Comparison of ENCODE assay signal across 19 cellular contexts in the genomic region with DNA sequence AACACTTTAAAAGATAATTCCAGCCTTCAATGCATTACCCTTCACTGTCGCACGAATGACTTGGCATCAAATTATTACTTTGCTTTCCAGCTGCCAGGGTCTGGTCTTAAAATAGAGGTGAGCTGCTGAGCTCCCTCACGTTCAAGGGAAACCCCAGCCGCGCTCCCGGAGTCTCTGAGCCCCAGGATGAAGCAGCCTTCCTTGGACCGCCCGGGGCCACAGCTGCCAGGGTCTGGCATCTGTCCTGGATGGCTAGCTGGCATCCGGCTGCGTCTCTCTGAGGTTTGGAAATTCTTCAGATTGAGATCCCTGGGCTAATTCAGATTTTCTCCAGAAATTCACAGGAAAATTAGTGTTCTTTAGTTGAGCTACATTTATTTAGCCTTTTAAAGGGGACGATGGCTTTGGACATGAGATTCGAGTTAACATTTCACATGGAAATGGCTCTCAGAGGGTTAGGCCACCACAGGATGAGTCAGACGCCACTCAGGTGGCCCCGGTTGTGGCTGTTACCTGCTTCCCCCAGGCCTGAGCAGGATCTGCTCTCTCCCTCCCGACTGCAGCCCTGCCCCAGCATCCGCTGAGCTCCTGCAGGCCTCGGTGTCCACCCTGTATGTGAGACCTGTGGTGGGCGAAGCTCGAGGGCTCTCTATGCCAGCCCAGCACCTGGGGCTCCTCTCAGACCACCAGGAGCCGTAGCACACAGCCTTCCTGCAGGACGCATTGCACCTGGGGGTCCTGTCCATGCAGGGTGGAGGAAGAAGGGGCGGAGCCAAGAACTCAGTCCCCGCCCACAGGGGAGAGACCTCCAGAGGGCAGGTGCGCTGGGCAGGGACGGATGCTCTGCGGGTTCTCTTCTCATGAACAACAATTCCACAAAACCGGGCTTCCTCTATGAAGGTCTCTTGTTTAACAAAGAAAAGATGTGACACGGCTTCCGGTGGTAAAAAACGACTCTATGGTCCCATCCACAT.
"Had no signal": no experiment of that assay in that cellular context is flagged by ENCODE, and none has a peak within 500 bp of the region (broad histone marks: within the 10 kb centered on the region; RNA-seq: fewer than 3 reads in every experiment).

No MANE protein-coding gene starts in this region.

- H3K9me3 ChIP-seq: breast epithelium, gastroesophageal sphincter, left lung, sigmoid colon, tibial artery, vagina had no signal

- H3K27me3 ChIP-seq: breast epithelium, dorsolateral prefrontal cortex, gastroesophageal sphincter, left lung, sigmoid colon, tibial artery, vagina had no signal

- H3K27ac ChIP-seq: breast epithelium, gastroesophageal sphincter, left lung, tibial artery, vagina had no signal

- H3K4me1 Mint-ChIP-seq: activated CD4-positive, alpha-beta T cell treated with anti-CD3 and anti-CD28 coated beads, Interleukin-2, amount 10 ng/mL, durations not matched to agents 24 days and 14 days; memory B cell had no signal

- ATAC-seq: gastroesophageal sphincter; left lung; stimulated activated effector memory CD8-positive, alpha-beta T cell treated with anti-CD3 and anti-CD28 coated beads, Interleukin-12 subunit alpha, Interleukin-12 subunit beta, amount 100 ng/mL, for 72 hours had no signal

- H3K27ac Mint-ChIP-seq: activated CD4-positive, alpha-beta T cell treated with anti-CD3 and anti-CD28 coated beads, Interleukin-2, amount 10 ng/mL, durations not matched to agents 24 days and 14 days; memory B cell; T-helper 2 cell treated with Interferon-gamma antibody and Interleukin-4, amounts not matched to agents 5 μg/mL and 100 μg/mL, for 36 hours had no signal

- H3K27me3 Mint-ChIP-seq: activated CD4-positive, alpha-beta T cell treated with anti-CD3 and anti-CD28 coated beads, Interleukin-2, amount 10 ng/mL, durations not matched to agents 24 days and 14 days; activated naive CD8-positive, alpha-beta T cell treated with anti-CD3 and anti-CD28 coated beads, Interleukin-2, amount 10 ng/mL, durations not matched to agents 7 days and 5 days; memory B cell had no signal

- H3K4me3 ChIP-seq: breast epithelium, dorsolateral prefrontal cortex, gastroesophageal sphincter, left lung, sigmoid colon, tibial artery, vagina had no signal

- H3K9me3 Mint-ChIP-seq: activated CD4-positive, alpha-beta T cell treated with anti-CD3 and anti-CD28 coated beads, Interleukin-2, amount 10 ng/mL, durations not matched to agents 24 days and 14 days; activated naive CD8-positive, alpha-beta T cell treated with anti-CD3 and anti-CD28 coated beads, Interleukin-2, amount 10 ng/mL, durations not matched to agents 7 days and 5 days; memory B cell; stimulated activated effector memory CD8-positive, alpha-beta T cell treated with anti-CD3 and anti-CD28 coated beads, Interleukin-12 subunit alpha, Interleukin-12 subunit beta, amount 100 ng/mL, for 72 hours; T-helper 2 cell treated with Interferon-gamma antibody and Interleukin-4, amounts not matched to agents 5 μg/mL and 100 μg/mL, for 36 hours had no signal

- H3K4me3 Mint-ChIP-seq: activated CD4-positive, alpha-beta T cell treated with anti-CD3 and anti-CD28 coated beads, Interleukin-2, amount 10 ng/mL, durations not matched to agents 24 days and 14 days; activated naive CD8-positive, alpha-beta T cell treated with anti-CD3 and anti-CD28 coated beads, Interleukin-2, amount 10 ng/mL, durations not matched to agents 7 days and 5 days; memory B cell; stimulated activated effector memory CD8-positive, alpha-beta T cell treated with anti-CD3 and anti-CD28 coated beads, Interleukin-12 subunit alpha, Interleukin-12 subunit beta, amount 100 ng/mL, for 72 hours; T-helper 2 cell treated with Interferon-gamma antibody and Interleukin-4, amounts not matched to agents 5 μg/mL and 100 μg/mL, for 36 hours had no signal

- FAIRE-seq: kidney had no signal

- H3K4me1 ChIP-seq: breast epithelium, gastroesophageal sphincter, left lung, sigmoid colon, tibial artery, vagina had no signal

- DNase-seq: activated CD4-positive, alpha-beta T cell treated with anti-CD3 and anti-CD28 coated beads, Interleukin-2, amount 10 ng/mL, durations not matched to agents 24 days and 14 days; activated CD4-positive, CD25-positive, alpha-beta regulatory T cell; activated CD8-positive, alpha-beta memory T cell treated with anti-CD3 and anti-CD28 coated beads, Interleukin-2, amount 50 U/mL, for 48 hours; activated gamma-delta T cell treated with Interleukin-2 at 50 U/mL for 16 hours; activated naive CD8-positive, alpha-beta T cell treated with anti-CD3 and anti-CD28 coated beads, Interleukin-2, amount 10 ng/mL, durations not matched to agents 7 days and 5 days; erythroblast; kidney; left lung; sigmoid colon; stimulated activated CD4-positive, alpha-beta T cell treated with anti-CD3 and anti-CD28 coated beads, Interleukin-12 subunit alpha, Interleukin-12 subunit beta, amount 100 ng/mL, for 4 hours; stimulated activated CD4-positive, alpha-beta T cell treated with anti-CD3 and anti-CD28 coated beads, Interleukin-2, amount 100 ng/mL, for 24 hours; tibial artery had no signal
